In genomic region chr16:66503612-66504011, GRCh38 we compare ENCODE assay signal across 25 cellular contexts. TPM values are rescaled to one million over a fixed set of nuclear protein-coding genes. Genes with fewer than 3 reads are reported as not detected.
DNase-seq lines count a peak whose midpoint lies in the region; ATAC-seq and TF ChIP-seq lines count a peak whose summit lies in the region.
"Had no signal": no experiment of that assay in that cellular context is flagged by ENCODE, and none has a peak within 500 bp of the region (broad histone marks: within the 10 kb centered on the region; RNA-seq: fewer than 3 reads in every experiment).

No MANE protein-coding gene starts in this region.

- H3K9me3 Mint-ChIP-seq in activated T-helper 17 cell treated with anti-CD3 and anti-CD28 coated beads, Interleukin-2, amount 50 U/mL, for 72 hours, result no peaks in the 10 kb centered on the region
- H3K9me3 Mint-ChIP-seq: activated naive CD8-positive, alpha-beta T cell treated with anti-CD3 and anti-CD28 coated beads for 36 hours; natural killer cell treated with Interleukin-12 subunit alpha and Interleukin-12 subunit beta and Interleukin-15 and Interleukin-18, amount 100 ng/mL, for 72 hours had no signal

- no peak for TF ChIP-seq CTCF in liver (IDR thresholded peaks at IDR 0.05; ENCODE audit: low read depth, low read length, missing input control)
- no peak for TF ChIP-seq CTCF in testis (IDR thresholded peaks at IDR 0.05)
- TF ChIP-seq CTCF in left lung (IDR thresholded peaks at IDR 0.05), result no peak
- TF ChIP-seq CTCF in transverse colon (IDR thresholded peaks at IDR 0.05), result no peak

- 47% methylated on average over 3 of the region's 3 CpGs for WGBS in liver
- WGBS in testis, 2 donors, result 47 to 48% methylated on average over 3 of the region's 3 CpGs
- 79 to 88% methylated on average over 3 of the region's 3 CpGs for WGBS in transverse colon (ENCODE audit: low coverage in 1 of 2), 2 donors

- no peaks in the 10 kb centered on the region for H3K36me3 Mint-ChIP-seq in activated T-helper 17 cell treated with anti-CD3 and anti-CD28 coated beads, Interleukin-2, amount 50 U/mL, for 72 hours (ENCODE audit: low read depth)
- H3K36me3 Mint-ChIP-seq: activated naive CD8-positive, alpha-beta T cell treated with anti-CD3 and anti-CD28 coated beads for 36 hours; natural killer cell treated with Interleukin-12 subunit alpha and Interleukin-12 subunit beta and Interleukin-15 and Interleukin-18, amount 100 ng/mL, for 72 hours had no signal

- DNase-seq in testis, result no peak
- DNase-seq in left lung, result no peak
- DNase-seq in transverse colon, result no peak
- no peak for DNase-seq in NCI-H524 (lab: John Stamatoyannopoulos, UW)
- no peak for DNase-seq in 8988T
- DNase-seq: activated CD4-positive, alpha-beta T cell treated with anti-CD3 and anti-CD28 coated beads for 4 hours; activated naive CD8-positive, alpha-beta T cell treated with anti-CD3 and anti-CD28 coated beads for 36 hours; activated T-cell treated with anti-CD3 and anti-CD28 coated beads for 4 hours; COR-L47; dermis blood vessel endothelial cell; DMS79 treated with DMSO at 0.1 percent for 48 hours; GF-D8; HCEC 1CT; KBM-7; NCI-H1417 treated with DMSO at 0.1 percent for 48 hours; NCI-H2081 treated with DMSO at 0.1 percent for 48 hours; SK-N-SH; small intestine; stimulated activated CD8-positive, alpha-beta memory T cell treated with anti-CD3 and anti-CD28 coated beads, Interleukin-4, amount 100 ng/mL, for 48 hours; T-helper 2 cell had no signal

- TF ChIP-seq POLR2A in testis (IDR thresholded peaks at IDR 0.05) (no peak), transverse colon (IDR thresholded peaks at IDR 0.05) (no peak)

- H3K27ac Mint-ChIP-seq in activated T-helper 17 cell treated with anti-CD3 and anti-CD28 coated beads, Interleukin-2, amount 50 U/mL, for 72 hours, result no peak overlapping the region
- H3K27ac Mint-ChIP-seq: activated naive CD8-positive, alpha-beta T cell treated with anti-CD3 and anti-CD28 coated beads for 36 hours; natural killer cell treated with Interleukin-12 subunit alpha and Interleukin-12 subunit beta and Interleukin-15 and Interleukin-18, amount 100 ng/mL, for 72 hours had no signal

- no peaks in the 10 kb centered on the region for H3K9me3 ChIP-seq in BLaER1 treated with 17β-estradiol and CSF1 and Interleukin-3, amounts not matched to agents 10 nM and 100 nM (replicated peaks in 1 of 11)
- H3K9me3 ChIP-seq in liver (ENCODE audit: control insufficient read depth in 4 of 4, low read length in 3 of 4) (no peaks in the 10 kb centered on the region), testis (no peaks in the 10 kb centered on the region), left lung (no peaks in the 10 kb centered on the region), transverse colon (no peaks in the 10 kb centered on the region)
- H3K9me3 ChIP-seq: BLaER1, SK-N-SH had no signal

- no peak overlapping the region for H3K4me3 ChIP-seq in BLaER1 treated with 17β-estradiol and CSF1 and Interleukin-3, amounts not matched to agents 10 nM and 100 nM
- H3K4me3 ChIP-seq in liver (ENCODE audit: low read depth in 1 of 3, low read length in 3 of 3) (no peak overlapping the region), testis (no peak overlapping the region), left lung (no peak overlapping the region), transverse colon (no peak overlapping the region)
- H3K4me3 ChIP-seq: BLaER1 had no signal

- H3K4me1 Mint-ChIP-seq in activated T-helper 17 cell treated with anti-CD3 and anti-CD28 coated beads, Interleukin-2, amount 50 U/mL, for 72 hours, result peaks cover 5% of the 10 kb centered on the region

- TF ChIP-seq EP300 in transverse colon (IDR thresholded peaks at IDR 0.05; ENCODE audit: low read depth), result no peak

- no peaks in the 10 kb centered on the region for H3K27me3 ChIP-seq in BLaER1 treated with 17β-estradiol and CSF1 and Interleukin-3, amounts not matched to agents 10 nM and 100 nM
- H3K27me3 ChIP-seq in liver (ENCODE audit: control insufficient read depth in 4 of 4, insufficient read depth in 4 of 4, low read length in 3 of 4), result no peaks in the 10 kb centered on the region
- no peaks in the 10 kb centered on the region for H3K27me3 ChIP-seq in testis
- no peaks in the 10 kb centered on the region for H3K27me3 ChIP-seq in left lung
- H3K27me3 ChIP-seq in transverse colon, result no peaks in the 10 kb centered on the region
- H3K27me3 ChIP-seq: BLaER1 had no signal

- no peak overlapping the region for H3K27ac ChIP-seq in BLaER1 treated with 17β-estradiol and CSF1 and Interleukin-3, amounts not matched to agents 10 nM and 100 nM
- H3K27ac ChIP-seq in liver (ENCODE audit: low read depth in 1 of 2, low read length in 2 of 2), result peak overlapping the region; percentile 50 to 91
- H3K27ac ChIP-seq in testis, result peak overlapping the region; percentile 59 to 63
- no peak overlapping the region for H3K27ac ChIP-seq in left lung
- no peak overlapping the region for H3K27ac ChIP-seq in transverse colon
- H3K27ac ChIP-seq: BLaER1 had no signal

- peak in 1 of 2 donors; percentile 5 for TF ChIP-seq RAD21 in liver (IDR thresholded peaks at IDR 0.05)

- H3K4me1 ChIP-seq in BLaER1 treated with 17β-estradiol and CSF1 and Interleukin-3, amounts not matched to agents 10 nM and 100 nM, result peaks cover 13 to 29% (median 24%) of the 10 kb centered on the region in 10 experiments; a peak in 19 of 20 replicates
- H3K4me1 ChIP-seq in liver (ENCODE audit: control insufficient read depth in 4 of 4, insufficient read depth in 4 of 4, low read length in 3 of 4), result peaks cover 6 to 19% (median 14%) of the 10 kb centered on the region in 4 donors
- H3K4me1 ChIP-seq in testis, result peaks cover 11% of the 10 kb centered on the region
- H3K4me1 ChIP-seq in left lung, result peaks cover 6 to 22% of the 10 kb centered on the region in 2 donors
- H3K4me1 ChIP-seq in transverse colon, result peaks cover 0 to 22% (median 7%) of the 10 kb centered on the region in 4 donors

- peak overlapping the region in 9 of 11 experiments; percentile 0 to 58 (median 33); a peak in 10 of 22 replicates for H3K4me2 ChIP-seq in BLaER1 treated with 17β-estradiol and CSF1 and Interleukin-3, amounts not matched to agents 10 nM and 100 nM
- H3K4me2 ChIP-seq: BLaER1, SK-N-SH had no signal

- no peak for ATAC-seq in activated T-helper 17 cell treated with anti-CD3 and anti-CD28 coated beads, Interleukin-2, amount 50 U/mL, for 72 hours (replicated peaks)
- ATAC-seq in left lung, result no peak
- ATAC-seq: natural killer cell treated with Interleukin-12 subunit alpha and Interleukin-12 subunit beta and Interleukin-15 and Interleukin-18, amount 100 ng/mL, for 72 hours had no signal

- no peak overlapping the region for H3K9ac ChIP-seq in BLaER1 treated with 17β-estradiol and CSF1 and Interleukin-3, amounts not matched to agents 10 nM and 100 nM
- H3K9ac ChIP-seq in liver (ENCODE audit: low read depth in 1 of 2, low read length in 2 of 2), result no peak overlapping the region
- H3K9ac ChIP-seq: BLaER1, SK-N-SH had no signal

- H3K36me3 ChIP-seq in BLaER1 treated with 17β-estradiol and CSF1 and Interleukin-3, amounts not matched to agents 10 nM and 100 nM, result peaks cover 0 to 11% (median 0%) of the 10 kb centered on the region in 11 experiments; a peak in 1 of 22 replicates
- H3K36me3 ChIP-seq in liver (ENCODE audit: control insufficient read depth in 4 of 4, insufficient read depth in 3 of 4, low read depth in 1 of 4, low read length in 3 of 4), result no peaks in the 10 kb centered on the region
- no peaks in the 10 kb centered on the region for H3K36me3 ChIP-seq in testis (ENCODE audit: low read depth, missing control alignments)
- H3K36me3 ChIP-seq in left lung, result no peaks in the 10 kb centered on the region
- no peaks in the 10 kb centered on the region for H3K36me3 ChIP-seq in transverse colon
- H3K36me3 ChIP-seq: BLaER1 had no signal

- no peaks in the 10 kb centered on the region for H4K20me1 ChIP-seq in BLaER1 treated with 17β-estradiol and CSF1 and Interleukin-3, amounts not matched to agents 10 nM and 100 nM
- H4K20me1 ChIP-seq: BLaER1 had no signal

- in situ Hi-C loops in transverse colon (cut with MboI; ENCODE audit: low pct_ligation_motif_present in 1 of 4, low pct_unique_long_range_greater_than_20kb in 1 of 4, low sequenced_read_pairs in 3 of 4), result no loop called here

- no peaks in the 10 kb centered on the region for H3K27me3 Mint-ChIP-seq in activated T-helper 17 cell treated with anti-CD3 and anti-CD28 coated beads, Interleukin-2, amount 50 U/mL, for 72 hours
- H3K27me3 Mint-ChIP-seq: activated naive CD8-positive, alpha-beta T cell treated with anti-CD3 and anti-CD28 coated beads for 36 hours; natural killer cell treated with Interleukin-12 subunit alpha and Interleukin-12 subunit beta and Interleukin-15 and Interleukin-18, amount 100 ng/mL, for 72 hours had no signal

- H3K4me3 Mint-ChIP-seq in activated T-helper 17 cell treated with anti-CD3 and anti-CD28 coated beads, Interleukin-2, amount 50 U/mL, for 72 hours, result peak overlapping the region; percentile 1
- H3K4me3 Mint-ChIP-seq: activated naive CD8-positive, alpha-beta T cell treated with anti-CD3 and anti-CD28 coated beads for 36 hours; natural killer cell treated with Interleukin-12 subunit alpha and Interleukin-12 subunit beta and Interleukin-15 and Interleukin-18, amount 100 ng/mL, for 72 hours had no signal

- intact Hi-C loops in testis (cut with DNase I; ENCODE audit: low total_unique reads) (no loop called here), left lung (cut with DNase I) (no loop called here), transverse colon (cut with DNase I; ENCODE audit: low total_unique reads) (no loop called here)

RNA-seq across cellular contexts. Expression of gene TK2, which starts 46.3 kb away (rescaled TPM):
- total RNA-seq in activated T-helper 17 cell treated with anti-CD3 and anti-CD28 coated beads, Interleukin-2, amount 50 U/mL, for 72 hours, result 1 to 10 TPM; 5.7 to 6.6 TPM
- total RNA-seq in liver (10 to 100 TPM; 10.5 to 31.9 TPM), testis (10 to 100 TPM; 51.7 to 66.8 TPM), left lung (10 to 100 TPM; 38.4 to 41.2 TPM), transverse colon (10 to 100 TPM; 15.7 to 20.6 (median 16.6) TPM)
- polyA plus RNA-seq in liver (10 to 100 TPM; 19.5 to 22.5 TPM), testis (ENCODE audit: insufficient read depth, low read depth, low replicate concordance) (73.4 TPM)

RNA-seq across cellular contexts. Expression of gene CKLF, which starts 48.8 kb away (rescaled TPM):
- total RNA-seq in activated T-helper 17 cell treated with anti-CD3 and anti-CD28 coated beads, Interleukin-2, amount 50 U/mL, for 72 hours, result 100 to 1,000 TPM; 117 to 155 TPM
- total RNA-seq in liver (10 to 100 TPM in 1 of 2 donors, 1 to 10 TPM in 1; 9.5 to 36.1 TPM), testis (10 to 100 TPM; 49.5 to 71.5 TPM), left lung (10 to 100 TPM; 42.3 to 66.3 TPM), transverse colon (100 to 1,000 TPM in 1 of 4 donors, 10 to 100 TPM in 3; 25.3 to 108 (median 39.1) TPM)
- polyA plus RNA-seq in liver (10 to 100 TPM; 19.3 to 23.6 TPM), testis (ENCODE audit: insufficient read depth, low read depth, low replicate concordance) (128 TPM)

Comparison
In these comparisons a context has a peak if more than half of its experiments do, and no peak if none do; other contexts are left out.
1. H3K27ac ChIP-seq: peak in liver (2 of 2) and testis (2 of 2); none in BLaER1 treated with 17β-estradiol and CSF1 and Interleukin-3, amounts not matched to agents 10 nM and 100 nM (0 of 11), left lung (0 of 2) and transverse colon (0 of 4).